8 cellular contexts compared by ENCODE assay signal in genomic region chr20:38926934-38927616, GRCh38. TPM values are rescaled to one million over a fixed set of nuclear protein-coding genes. Genes with fewer than 3 reads are reported as not detected.
DNase-seq lines count a peak whose midpoint lies in the region; TF ChIP-seq lines count a peak whose summit lies in the region.

No MANE protein-coding gene starts in this region.

- CTCF ChIA-PET in mammary epithelial cell (lab: Charles Lee; ENCODE audit: low non-redundant PET), result no interaction called here

- no peaks in the 10 kb centered on the region for H3K27me3 ChIP-seq in HUES6 (ENCODE audit: control insufficient read depth, insufficient read depth, low read length)
- H3K27me3 ChIP-seq in mammary epithelial cell (ENCODE audit: insufficient read depth, low read length), result no peaks in the 10 kb centered on the region
- no peaks in the 10 kb centered on the region for H3K27me3 ChIP-seq in muscle layer of colon (ENCODE audit: control insufficient read depth in 1 of 2, insufficient read depth in 2 of 2, low read length in 2 of 2)

- H3K36me3 ChIP-seq in HUES6 (ENCODE audit: control insufficient read depth, insufficient read depth, low read length), result peaks cover 22% of the 10 kb centered on the region
- no peaks in the 10 kb centered on the region for H3K36me3 ChIP-seq in mammary epithelial cell (ENCODE audit: insufficient read depth, low read length)
- H3K36me3 ChIP-seq in muscle layer of colon (ENCODE audit: insufficient read depth, low read length), result no peaks in the 10 kb centered on the region

- H3K27ac ChIP-seq in HUES6 (ENCODE audit: low read depth, low read length), result peak overlapping the region; percentile 85; the same call in 1 of the 2 replicates
- peak overlapping the region; percentile 41 for H3K27ac ChIP-seq in mammary epithelial cell (ENCODE audit: insufficient read depth, low read depth, low read length)
- peak overlapping the region; percentile 55 for H3K27ac ChIP-seq in muscle layer of colon (ENCODE audit: low read depth, low read length)

- H3K4me2 ChIP-seq in mammary epithelial cell (ENCODE audit: insufficient read depth, low read depth, low read length), result peak overlapping the region; percentile 86

- H3K27me3 Mint-ChIP-seq in activated naive CD4-positive, alpha-beta T cell treated with anti-CD3 and anti-CD28 coated beads, Interleukin-2, amount 50 U/mL, for 24 hours, result no peaks in the 10 kb centered on the region

- TF ChIP-seq CTCF in mammary epithelial cell (conservative IDR thresholded peaks at IDR 0.05 in 1 of 2, IDR thresholded peaks at IDR 0.05 in 1 of 2; ENCODE audit: extremely low read depth in 1 of 2, insufficient read depth in 1 of 2, low read depth in 1 of 2, low read length in 2 of 2), result no peak

- no peaks in the 10 kb centered on the region for H3K36me3 Mint-ChIP-seq in activated naive CD4-positive, alpha-beta T cell treated with anti-CD3 and anti-CD28 coated beads, Interleukin-2, amount 50 U/mL, for 24 hours

- in situ Hi-C loops in mammary epithelial cell (cut with MboI; ENCODE audit: low sequenced_read_pairs in 2 of 2), result loop anchor here in 1 of 2 donors (10.0 kb wide), 1 partner anchor 118 kb away; no protein-coding TSS in a partner anchor

- peak overlapping the region; percentile 84 for H2AFZ ChIP-seq in mammary epithelial cell (ENCODE audit: low read depth, low read length)

- H3K4me3 Mint-ChIP-seq in activated naive CD4-positive, alpha-beta T cell treated with anti-CD3 and anti-CD28 coated beads, Interleukin-2, amount 50 U/mL, for 24 hours, result peak overlapping the region; percentile 80

- BruUV-seq in mammary epithelial cell (replicated peaks; lab: Mats Ljungman, UMichigan), result no TSS peak

- H3K27ac Mint-ChIP-seq in activated naive CD4-positive, alpha-beta T cell treated with anti-CD3 and anti-CD28 coated beads, Interleukin-2, amount 50 U/mL, for 24 hours, result no peak overlapping the region

- peaks cover 14% of the 10 kb centered on the region for H3K4me1 Mint-ChIP-seq in activated naive CD4-positive, alpha-beta T cell treated with anti-CD3 and anti-CD28 coated beads, Interleukin-2, amount 50 U/mL, for 24 hours

- H3K9ac ChIP-seq in HUES6 (ENCODE audit: low read length) (peak overlapping the region; percentile 88), mammary epithelial cell (ENCODE audit: insufficient read depth, low read length) (peak overlapping the region; percentile 73), muscle layer of colon (ENCODE audit: low read length) (peak overlapping the region; percentile 39)

- WGBS in mammary epithelial cell (ENCODE audit: low coverage, missing lambda C conversion rate), result 21% methylated on average over 6 of the region's 27 CpGs

- H3K4me1 ChIP-seq in HUES6 (ENCODE audit: control insufficient read depth, insufficient read depth, low read length), result peaks cover 12% of the 10 kb centered on the region; the same call in 1 of the 2 replicates
- peaks cover 12% of the 10 kb centered on the region for H3K4me1 ChIP-seq in mammary epithelial cell (ENCODE audit: insufficient read depth, low read length)
- peaks cover 13% of the 10 kb centered on the region for H3K4me1 ChIP-seq in muscle layer of colon (ENCODE audit: insufficient read depth, low read length)

- H3K9me3 Mint-ChIP-seq in activated naive CD4-positive, alpha-beta T cell treated with anti-CD3 and anti-CD28 coated beads, Interleukin-2, amount 50 U/mL, for 24 hours, result no peaks in the 10 kb centered on the region

- DNase-seq in activated naive CD4-positive, alpha-beta T cell (lab: John Stamatoyannopoulos, UW), result no peak
- DNase-seq in mammary epithelial cell (peak; percentile 8), HPDE6-E6E7 (ENCODE audit: extremely low spot score) (no peak), superior temporal gyrus (ENCODE audit: extremely low spot score) (no peak), SHP77 (lab: John Stamatoyannopoulos, UW) (no peak)

- peaks cover 58% of the 10 kb centered on the region for H3K79me2 ChIP-seq in mammary epithelial cell (ENCODE audit: insufficient read depth, low read length)

- intact Hi-C loops in mammary epithelial cell (cut with micrococcal nuclease), result loop anchor here (1.0 kb wide), 3 partner anchors 35 to 154 kb away; partner anchors contain the start of gene DHX35

- dilution Hi-C loops in mammary epithelial cell (cut with HindIII; ENCODE audit: low sequenced_read_pairs), result no loop called here

- H3K4me3 ChIP-seq in HUES6 (ENCODE audit: low read depth, low read length), result peak overlapping the region; percentile 89
- peak overlapping the region; percentile 56 to 79 (median 77) for H3K4me3 ChIP-seq in mammary epithelial cell (replicated peaks in 1 of 3; ENCODE audit: insufficient read depth in 1 of 3, low read depth in 2 of 3, low read length in 3 of 3)
- H3K4me3 ChIP-seq in muscle layer of colon (ENCODE audit: low read depth in 1 of 2, low read length in 2 of 2), result peak overlapping the region; percentile 77 to 93

- H3K9me3 ChIP-seq in HUES6 (ENCODE audit: control insufficient read depth, insufficient read depth, low read depth, low read length), result no peaks in the 10 kb centered on the region
- H3K9me3 ChIP-seq in mammary epithelial cell (replicated peaks; ENCODE audit: insufficient read depth, low read length), result no peaks in the 10 kb centered on the region
- H3K9me3 ChIP-seq in muscle layer of colon (ENCODE audit: low read length), result no peaks in the 10 kb centered on the region

- H4K20me1 ChIP-seq in mammary epithelial cell (ENCODE audit: insufficient read depth, low read length), result no peaks in the 10 kb centered on the region

RNA-seq across cellular contexts. Expression of gene FAM83D, which starts 0.9 kb away (rescaled TPM):
- 10 to 100 TPM in 1 of 2 donors, 1 to 10 TPM in 1; 3.7 to 29.9 TPM for total RNA-seq in mammary epithelial cell
- 52.5 TPM for polyA plus RNA-seq in mammary epithelial cell
- polyA minus RNA-seq in mammary epithelial cell, result 31.5 TPM

RNA-seq across cellular contexts. Expression of gene DHX35, which starts 35.1 kb away (rescaled TPM):
- 1 to 10 TPM; 8.1 to 9.5 TPM for total RNA-seq in mammary epithelial cell
- polyA plus RNA-seq in mammary epithelial cell, result 9.2 TPM
- polyA minus RNA-seq in mammary epithelial cell, result 13.4 TPM
